ENCODE assay signal across 1 cellular context in the genomic region with DNA sequence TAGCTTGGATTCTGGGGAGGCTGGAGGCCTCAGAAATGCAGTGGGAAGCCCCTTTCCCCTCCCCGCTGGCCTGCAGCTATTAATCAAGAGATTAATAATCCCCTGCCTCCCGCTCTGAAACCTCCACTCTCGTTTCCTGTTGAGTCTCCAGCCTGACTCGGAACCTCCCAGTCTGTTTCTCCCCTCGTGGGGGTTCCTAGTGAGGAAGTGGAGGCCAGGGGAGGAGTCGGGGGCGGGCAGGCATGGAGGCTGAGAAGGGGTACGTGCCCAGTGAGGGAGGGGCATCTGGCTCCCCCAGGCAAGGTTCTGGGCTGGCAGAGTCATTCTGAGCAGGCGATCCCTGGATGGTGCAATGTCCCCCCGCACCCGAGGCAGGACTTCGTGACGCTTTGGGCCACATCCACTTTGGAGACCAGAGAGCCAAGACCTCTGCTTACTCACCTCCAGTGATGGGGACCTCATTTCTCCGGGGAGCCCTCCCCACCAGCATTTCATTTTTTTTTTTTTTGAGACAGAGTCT.
TF ChIP-seq lines count a peak whose summit lies in the region.

No MANE protein-coding gene starts in this region.

TF ChIP-seq in GM23338, 12 proteins besides CTCF, POLR2A, EP300 and RAD21 (continued from another document):
- TF ChIP-seq, protein P1, sequence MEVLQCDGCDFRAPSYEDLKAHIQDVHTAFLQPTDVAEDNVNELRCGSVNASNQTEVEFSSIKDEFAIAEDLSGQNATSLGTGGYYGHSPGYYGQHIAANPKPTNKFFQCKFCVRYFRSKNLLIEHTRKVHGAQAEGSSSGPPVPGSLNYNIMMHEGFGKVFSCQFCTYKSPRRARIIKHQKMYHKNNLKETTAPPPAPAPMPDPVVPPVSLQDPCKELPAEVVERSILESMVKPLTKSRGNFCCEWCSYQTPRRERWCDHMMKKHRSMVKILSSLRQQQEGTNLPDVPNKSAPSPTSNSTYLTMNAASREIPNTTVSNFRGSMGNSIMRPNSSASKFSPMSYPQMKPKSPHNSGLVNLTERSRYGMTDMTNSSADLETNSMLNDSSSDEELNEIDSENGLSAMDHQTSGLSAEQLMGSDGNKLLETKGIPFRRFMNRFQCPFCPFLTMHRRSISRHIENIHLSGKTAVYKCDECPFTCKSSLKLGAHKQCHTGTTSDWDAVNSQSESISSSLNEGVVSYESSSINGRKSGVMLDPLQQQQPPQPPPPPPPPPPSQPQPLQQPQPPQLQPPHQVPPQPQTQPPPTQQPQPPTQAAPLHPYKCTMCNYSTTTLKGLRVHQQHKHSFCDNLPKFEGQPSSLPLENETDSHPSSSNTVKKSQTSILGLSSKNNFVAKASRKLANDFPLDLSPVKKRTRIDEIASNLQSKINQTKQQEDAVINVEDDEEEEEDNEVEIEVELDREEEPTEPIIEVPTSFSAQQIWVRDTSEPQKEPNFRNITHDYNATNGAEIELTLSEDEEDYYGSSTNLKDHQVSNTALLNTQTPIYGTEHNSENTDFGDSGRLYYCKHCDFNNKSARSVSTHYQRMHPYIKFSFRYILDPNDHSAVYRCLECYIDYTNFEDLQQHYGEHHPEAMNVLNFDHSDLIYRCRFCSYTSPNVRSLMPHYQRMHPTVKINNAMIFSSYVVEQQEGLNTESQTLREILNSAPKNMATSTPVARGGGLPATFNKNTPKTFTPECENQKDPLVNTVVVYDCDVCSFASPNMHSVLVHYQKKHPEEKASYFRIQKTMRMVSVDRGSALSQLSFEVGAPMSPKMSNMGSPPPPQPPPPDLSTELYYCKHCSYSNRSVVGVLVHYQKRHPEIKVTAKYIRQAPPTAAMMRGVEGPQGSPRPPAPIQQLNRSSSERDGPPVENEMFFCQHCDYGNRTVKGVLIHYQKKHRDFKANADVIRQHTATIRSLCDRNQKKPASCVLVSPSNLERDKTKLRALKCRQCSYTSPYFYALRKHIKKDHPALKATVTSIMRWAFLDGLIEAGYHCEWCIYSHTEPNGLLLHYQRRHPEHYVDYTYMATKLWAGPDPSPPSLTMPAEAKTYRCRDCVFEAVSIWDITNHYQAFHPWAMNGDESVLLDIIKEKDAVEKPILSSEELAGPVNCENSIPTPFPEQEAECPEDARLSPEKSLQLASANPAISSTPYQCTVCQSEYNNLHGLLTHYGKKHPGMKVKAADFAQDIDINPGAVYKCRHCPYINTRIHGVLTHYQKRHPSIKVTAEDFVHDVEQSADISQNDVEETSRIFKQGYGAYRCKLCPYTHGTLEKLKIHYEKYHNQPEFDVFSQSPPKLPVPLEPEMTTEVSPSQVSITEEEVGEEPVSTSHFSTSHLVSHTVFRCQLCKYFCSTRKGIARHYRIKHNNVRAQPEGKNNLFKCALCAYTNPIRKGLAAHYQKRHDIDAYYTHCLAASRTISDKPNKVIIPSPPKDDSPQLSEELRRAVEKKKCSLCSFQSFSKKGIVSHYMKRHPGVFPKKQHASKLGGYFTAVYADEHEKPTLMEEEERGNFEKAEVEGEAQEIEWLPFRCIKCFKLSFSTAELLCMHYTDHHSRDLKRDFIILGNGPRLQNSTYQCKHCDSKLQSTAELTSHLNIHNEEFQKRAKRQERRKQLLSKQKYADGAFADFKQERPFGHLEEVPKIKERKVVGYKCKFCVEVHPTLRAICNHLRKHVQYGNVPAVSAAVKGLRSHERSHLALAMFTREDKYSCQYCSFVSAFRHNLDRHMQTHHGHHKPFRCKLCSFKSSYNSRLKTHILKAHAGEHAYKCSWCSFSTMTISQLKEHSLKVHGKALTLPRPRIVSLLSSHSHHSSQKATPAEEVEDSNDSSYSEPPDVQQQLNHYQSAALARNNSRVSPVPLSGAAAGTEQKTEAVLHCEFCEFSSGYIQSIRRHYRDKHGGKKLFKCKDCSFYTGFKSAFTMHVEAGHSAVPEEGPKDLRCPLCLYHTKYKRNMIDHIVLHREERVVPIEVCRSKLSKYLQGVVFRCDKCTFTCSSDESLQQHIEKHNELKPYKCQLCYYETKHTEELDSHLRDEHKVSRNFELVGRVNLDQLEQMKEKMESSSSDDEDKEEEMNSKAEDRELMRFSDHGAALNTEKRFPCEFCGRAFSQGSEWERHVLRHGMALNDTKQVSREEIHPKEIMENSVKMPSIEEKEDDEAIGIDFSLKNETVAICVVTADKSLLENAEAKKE (CRISPR knock-in tag; IDR thresholded peaks at IDR 0.05): no peak
- TF ChIP-seq EZH2phosphoT487 (IDR thresholded peaks at IDR 0.05; ENCODE audit: unreplicated experiment) (no peak), ZNF331 (CRISPR knock-in tag; IDR thresholded peaks at IDR 0.05; ENCODE audit: low read depth) (no peak), JUNB (IDR thresholded peaks at IDR 0.05; ENCODE audit: unreplicated experiment) (no peak), EZH2 (IDR thresholded peaks at IDR 0.05; ENCODE audit: low read depth, unreplicated experiment) (no peak), POLR2AphosphoS5 (IDR thresholded peaks at IDR 0.05; ENCODE audit: low read depth) (no peak), STAT1 (IDR thresholded peaks at IDR 0.05; ENCODE audit: unreplicated experiment) (no peak), CREB1 (CRISPR knock-in tag; IDR thresholded peaks at IDR 0.05; ENCODE audit: low read depth) (no peak)
- TF ChIP-seq, protein P2, sequence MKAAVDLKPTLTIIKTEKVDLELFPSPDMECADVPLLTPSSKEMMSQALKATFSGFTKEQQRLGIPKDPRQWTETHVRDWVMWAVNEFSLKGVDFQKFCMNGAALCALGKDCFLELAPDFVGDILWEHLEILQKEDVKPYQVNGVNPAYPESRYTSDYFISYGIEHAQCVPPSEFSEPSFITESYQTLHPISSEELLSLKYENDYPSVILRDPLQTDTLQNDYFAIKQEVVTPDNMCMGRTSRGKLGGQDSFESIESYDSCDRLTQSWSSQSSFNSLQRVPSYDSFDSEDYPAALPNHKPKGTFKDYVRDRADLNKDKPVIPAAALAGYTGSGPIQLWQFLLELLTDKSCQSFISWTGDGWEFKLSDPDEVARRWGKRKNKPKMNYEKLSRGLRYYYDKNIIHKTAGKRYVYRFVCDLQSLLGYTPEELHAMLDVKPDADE (IDR thresholded peaks at IDR 0.05): no peak
TF ChIP-seq in GM23338: peak in this region for 0.
